1 cellular context compared by ENCODE assay signal in genomic region chr13:92681239-92681638, GRCh38.
TF ChIP-seq lines count a peak whose summit lies in the region.

No MANE protein-coding gene starts in this region.

TF ChIP-seq in GM23338, 12 proteins besides CTCF, POLR2A, EP300 and RAD21 (continued from another document):
- TF ChIP-seq, protein P1, sequence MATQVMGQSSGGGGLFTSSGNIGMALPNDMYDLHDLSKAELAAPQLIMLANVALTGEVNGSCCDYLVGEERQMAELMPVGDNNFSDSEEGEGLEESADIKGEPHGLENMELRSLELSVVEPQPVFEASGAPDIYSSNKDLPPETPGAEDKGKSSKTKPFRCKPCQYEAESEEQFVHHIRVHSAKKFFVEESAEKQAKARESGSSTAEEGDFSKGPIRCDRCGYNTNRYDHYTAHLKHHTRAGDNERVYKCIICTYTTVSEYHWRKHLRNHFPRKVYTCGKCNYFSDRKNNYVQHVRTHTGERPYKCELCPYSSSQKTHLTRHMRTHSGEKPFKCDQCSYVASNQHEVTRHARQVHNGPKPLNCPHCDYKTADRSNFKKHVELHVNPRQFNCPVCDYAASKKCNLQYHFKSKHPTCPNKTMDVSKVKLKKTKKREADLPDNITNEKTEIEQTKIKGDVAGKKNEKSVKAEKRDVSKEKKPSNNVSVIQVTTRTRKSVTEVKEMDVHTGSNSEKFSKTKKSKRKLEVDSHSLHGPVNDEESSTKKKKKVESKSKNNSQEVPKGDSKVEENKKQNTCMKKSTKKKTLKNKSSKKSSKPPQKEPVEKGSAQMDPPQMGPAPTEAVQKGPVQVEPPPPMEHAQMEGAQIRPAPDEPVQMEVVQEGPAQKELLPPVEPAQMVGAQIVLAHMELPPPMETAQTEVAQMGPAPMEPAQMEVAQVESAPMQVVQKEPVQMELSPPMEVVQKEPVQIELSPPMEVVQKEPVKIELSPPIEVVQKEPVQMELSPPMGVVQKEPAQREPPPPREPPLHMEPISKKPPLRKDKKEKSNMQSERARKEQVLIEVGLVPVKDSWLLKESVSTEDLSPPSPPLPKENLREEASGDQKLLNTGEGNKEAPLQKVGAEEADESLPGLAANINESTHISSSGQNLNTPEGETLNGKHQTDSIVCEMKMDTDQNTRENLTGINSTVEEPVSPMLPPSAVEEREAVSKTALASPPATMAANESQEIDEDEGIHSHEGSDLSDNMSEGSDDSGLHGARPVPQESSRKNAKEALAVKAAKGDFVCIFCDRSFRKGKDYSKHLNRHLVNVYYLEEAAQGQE (IDR thresholded peaks at IDR 0.05; ENCODE audit: unreplicated experiment), result no peak
- no peak for TF ChIP-seq EZH2 (IDR thresholded peaks at IDR 0.05; ENCODE audit: low read depth, unreplicated experiment)
